ENCODE assay signal across 1 cellular context in genomic region chr3:42652611-42653302, GRCh38.
TF ChIP-seq lines count a peak whose summit lies in the region.

No MANE protein-coding gene starts in this region.

TF ChIP-seq in IMR-90, 13 proteins besides CTCF, POLR2A, EP300 and RAD21:
- peak; percentile 33; the same call in 1 of the 2 replicates for TF ChIP-seq FOS (IDR thresholded peaks at IDR 0.05; ENCODE audit: low read depth, low read length)
- peak; percentile 59; the same call in 1 of the 2 replicates for TF ChIP-seq MAZ (IDR thresholded peaks at IDR 0.05; ENCODE audit: borderline replicate concordance, low read depth, low read length)
- TF ChIP-seq MXI1 (IDR thresholded peaks at IDR 0.05; ENCODE audit: borderline replicate concordance, low read depth, low read length), result peak; percentile 54; the same call in 1 of the 2 replicates
- no peak for TF ChIP-seq CEBPB (IDR thresholded peaks at IDR 0.05; ENCODE audit: low read depth, low read length)
- no peak for TF ChIP-seq MAFK (IDR thresholded peaks at IDR 0.05; ENCODE audit: low read depth, low read length)
- TF ChIP-seq ELK1 (IDR thresholded peaks at IDR 0.05; ENCODE audit: borderline replicate concordance, low read depth, low read length), result no peak
- no peak for TF ChIP-seq RFX5 (IDR thresholded peaks at IDR 0.05; ENCODE audit: low read depth, low read length)
